8 cellular contexts compared by ENCODE assay signal in genomic region chr5:343461-344401, GRCh38. TPM values are rescaled to one million over a fixed set of nuclear protein-coding genes. Genes with fewer than 3 reads are reported as not detected.
DNase-seq lines count a peak whose midpoint lies in the region; ATAC-seq and TF ChIP-seq lines count a peak whose summit lies in the region.

No MANE protein-coding gene starts in this region.

- 29 to 70% methylated on average over 2 to 14 of the region's 102 CpGs for whole genome bisulfite sequencing in esophagus squamous epithelium, 2 donors
- 22 to 23% methylated on average over 99 to 102 of the region's 102 CpGs for WGBS in aorta, 2 donors

- no peaks in the 10 kb centered on the region for H3K36me3 ChIP-seq in esophagus squamous epithelium
- no peaks in the 10 kb centered on the region for H3K36me3 ChIP-seq in aorta (ENCODE audit: control insufficient read depth in 1 of 2, insufficient read depth in 2 of 2, low read length in 1 of 2)

- H3K4me3 ChIP-seq in esophagus squamous epithelium (peak overlapping the region; percentile 30 to 72 (median 45)), aorta (ENCODE audit: low read length in 2 of 2) (no peak overlapping the region)

- TF ChIP-seq CTCF in esophagus squamous epithelium (IDR thresholded peaks at IDR 0.05) (peak in 1 of 6 experiments; percentile 11), nephron (IDR thresholded peaks at IDR 0.05; ENCODE audit: unreplicated experiment in 3 of 3) (no peak)

- ATAC-seq in GM19035 (IDR thresholded peaks at IDR 0.05; ENCODE audit: unreplicated experiment) (peak; percentile 56), aorta (ENCODE audit: low FRiP score) (peak; percentile 29)

- H3K27ac ChIP-seq in esophagus squamous epithelium (peak overlapping the region in 2 of 4 donors; percentile 48 to 52), aorta (ENCODE audit: low read depth in 1 of 2, low read length in 2 of 2) (no peak overlapping the region)

- H3K27me3 ChIP-seq in esophagus squamous epithelium, result peaks cover 0 to 35% (median 0%) of the 10 kb centered on the region in 4 donors
- H3K27me3 ChIP-seq in aorta (ENCODE audit: control insufficient read depth in 1 of 2, insufficient read depth in 2 of 2, low read length in 1 of 2), result no peaks in the 10 kb centered on the region

- H3K9me3 Mint-ChIP-seq in nephron, result no peaks in the 10 kb centered on the region

- peak overlapping the region; percentile 73 to 82 (median 76) for H3K4me3 Mint-ChIP-seq in nephron

- H3K9me3 ChIP-seq in esophagus squamous epithelium (peaks cover 0 to 7% (median 0%) of the 10 kb centered on the region in 3 donors), aorta (ENCODE audit: control insufficient read depth, low read length) (no peaks in the 10 kb centered on the region)

- no peaks in the 10 kb centered on the region for H3K36me3 Mint-ChIP-seq in nephron (ENCODE audit: low read depth)

- peaks cover 18% of the 10 kb centered on the region for H3K4me1 Mint-ChIP-seq in nephron

- H3K4me1 ChIP-seq in esophagus squamous epithelium, result peaks cover 0 to 13% (median 6%) of the 10 kb centered on the region in 3 donors
- H3K4me1 ChIP-seq in aorta (ENCODE audit: control insufficient read depth in 1 of 2, insufficient read depth in 2 of 2, low read length in 2 of 2), result no peaks in the 10 kb centered on the region

- peak overlapping the region in 2 of 3 experiments; percentile 64 to 90 for H3K27ac Mint-ChIP-seq in nephron

- intact Hi-C loops in esophagus squamous epithelium (cut with DNase I) (no loop called here), aorta (cut with DNase I) (no loop called here)

- peaks cover 54% of the 10 kb centered on the region for H3K27me3 Mint-ChIP-seq in nephron (ENCODE audit: low read depth)

- DNase-seq in HT-29 (ENCODE audit: low spot score) (peak; percentile 30), esophagus squamous epithelium (lab: John Stamatoyannopoulos, UW) (no peak), aorta (peak in 1 of 2 donors; percentile 83), midbrain (lab: John Stamatoyannopoulos, UW) (no peak), DMS153 treated with DMSO at 0.1 percent for 48 hours (lab: John Stamatoyannopoulos, UW; ENCODE audit: unreplicated experiment) (no peak)
- DNase-seq in activated CD8-positive, alpha-beta memory T cell treated with anti-CD3 and anti-CD28 coated beads for 24 hours, result peak; percentile 77

- TF ChIP-seq POLR2A in esophagus squamous epithelium (IDR thresholded peaks at IDR 0.05), result no peak

RNA-seq across cellular contexts. Expression of gene AHRR, which starts 22.2 kb away (rescaled TPM):
- 3.0 and 5.4 TPM in 2 replicates for total RNA-seq in HT-29 (2014; rRNA removed; shearing (Covaris generic))
- 1 to 10 TPM in 3 of 4 donors, under 1 TPM in 1; 0.66 to 1.5 (median 1.1) TPM for total RNA-seq in esophagus squamous epithelium
- 1 to 10 TPM; 1.9 to 3.8 TPM for total RNA-seq in aorta
- 1 to 10 TPM in 1 of 2 donors, under 1 TPM in 1; 0.13 to 1.6 TPM for polyA plus RNA-seq in aorta

Comparison
In these comparisons a context has a peak if more than half of its experiments do, and no peak if none do; other contexts are left out.
1. DNase-seq: peak in HT-29 (single experiment) and activated CD8-positive, alpha-beta memory T cell treated with anti-CD3 and anti-CD28 coated beads for 24 hours (single experiment); none in esophagus squamous epithelium (single experiment), midbrain (single experiment) and DMS153 treated with DMSO at 0.1 percent for 48 hours (single experiment).
2. H3K4me3 ChIP-seq: peak in esophagus squamous epithelium (4 of 4); none in aorta (0 of 2).